1 cellular context compared by ENCODE assay signal in the genomic region with DNA sequence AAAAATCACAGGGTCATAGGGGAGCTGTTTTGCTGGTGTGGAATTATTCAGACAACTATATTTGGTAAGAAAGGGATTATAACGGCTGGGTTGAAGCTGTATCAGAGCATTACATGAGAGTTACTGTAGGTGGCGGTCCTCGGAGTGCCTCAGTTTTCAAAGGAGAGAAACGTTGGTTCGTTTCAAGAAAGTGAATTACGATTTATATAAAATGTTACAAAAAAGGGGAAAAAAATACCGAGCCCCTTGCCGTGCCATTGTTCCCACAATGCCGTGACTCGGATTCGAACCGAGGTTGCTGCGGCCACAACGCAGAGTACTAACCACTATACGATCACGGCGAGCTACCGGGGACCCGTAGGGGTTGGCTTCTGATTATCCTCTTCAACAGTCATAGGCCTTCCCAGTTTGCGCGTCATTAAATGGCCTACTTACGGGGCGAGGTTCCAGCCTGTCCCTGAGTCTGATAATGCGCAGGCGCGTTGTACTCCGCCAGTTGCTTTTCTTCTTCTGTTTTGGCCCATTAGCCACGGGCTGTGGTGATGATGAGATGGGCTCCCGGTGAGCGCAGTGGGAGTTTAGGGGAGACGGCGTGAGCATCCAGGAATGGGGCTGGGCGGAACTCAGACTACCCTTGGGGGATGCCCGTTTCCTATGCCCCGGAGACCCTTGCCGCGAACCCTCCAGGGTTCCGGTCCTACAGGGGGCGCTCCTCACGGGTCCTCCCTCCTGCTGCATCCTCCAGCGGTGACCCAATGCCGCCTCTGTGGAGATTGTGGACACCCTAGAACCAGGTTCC.
TF ChIP-seq lines count a peak whose summit lies in the region.

No MANE protein-coding gene starts in this region.

TF ChIP-seq in HepG2, 621 proteins besides CTCF, POLR2A, EP300 and RAD21 (continued from another document and continues in another):
- TF ChIP-seq, protein P1, sequence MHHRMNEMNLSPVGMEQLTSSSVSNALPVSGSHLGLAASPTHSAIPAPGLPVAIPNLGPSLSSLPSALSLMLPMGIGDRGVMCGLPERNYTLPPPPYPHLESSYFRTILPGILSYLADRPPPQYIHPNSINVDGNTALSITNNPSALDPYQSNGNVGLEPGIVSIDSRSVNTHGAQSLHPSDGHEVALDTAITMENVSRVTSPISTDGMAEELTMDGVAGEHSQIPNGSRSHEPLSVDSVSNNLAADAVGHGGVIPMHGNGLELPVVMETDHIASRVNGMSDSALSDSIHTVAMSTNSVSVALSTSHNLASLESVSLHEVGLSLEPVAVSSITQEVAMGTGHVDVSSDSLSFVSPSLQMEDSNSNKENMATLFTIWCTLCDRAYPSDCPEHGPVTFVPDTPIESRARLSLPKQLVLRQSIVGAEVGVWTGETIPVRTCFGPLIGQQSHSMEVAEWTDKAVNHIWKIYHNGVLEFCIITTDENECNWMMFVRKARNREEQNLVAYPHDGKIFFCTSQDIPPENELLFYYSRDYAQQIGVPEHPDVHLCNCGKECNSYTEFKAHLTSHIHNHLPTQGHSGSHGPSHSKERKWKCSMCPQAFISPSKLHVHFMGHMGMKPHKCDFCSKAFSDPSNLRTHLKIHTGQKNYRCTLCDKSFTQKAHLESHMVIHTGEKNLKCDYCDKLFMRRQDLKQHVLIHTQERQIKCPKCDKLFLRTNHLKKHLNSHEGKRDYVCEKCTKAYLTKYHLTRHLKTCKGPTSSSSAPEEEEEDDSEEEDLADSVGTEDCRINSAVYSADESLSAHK (CRISPR knock-in tag; IDR thresholded peaks at IDR 0.05; ENCODE audit: borderline replicate concordance): no peak
- TF ChIP-seq U2AF1 (optimal IDR thresholded peaks at IDR 0.05; ENCODE audit: low read depth, low read length) (no peak), ZNF264 (CRISPR knock-in tag; IDR thresholded peaks at IDR 0.05) (peak; percentile 52; the same call in 1 of the 2 replicates), ZNF607 (CRISPR knock-in tag; IDR thresholded peaks at IDR 0.05; ENCODE audit: borderline replicate concordance) (no peak; the same call in 1 of the 2 replicates), RCOR2 (CRISPR knock-in tag; IDR thresholded peaks at IDR 0.05) (0 out of 2 replicates have a peak, but pooled peaks have one; percentile 14), RBAK (CRISPR knock-in tag; IDR thresholded peaks at IDR 0.05) (no peak), NAIF1 (CRISPR knock-in tag; IDR thresholded peaks at IDR 0.05; ENCODE audit: borderline replicate concordance) (peak; percentile 72; the same call in 1 of the 2 replicates), ZNF572 (CRISPR knock-in tag; IDR thresholded peaks at IDR 0.05) (no peak), ZFP1 (CRISPR knock-in tag; IDR thresholded peaks at IDR 0.05) (peak; percentile 64; the same call in 1 of the 2 replicates), KLF12 (CRISPR knock-in tag; IDR thresholded peaks at IDR 0.05; ENCODE audit: borderline replicate concordance) (no peak; the same call in 1 of the 2 replicates), IKZF1 (IDR thresholded peaks at IDR 0.05) (no peak), ATF1 (CRISPR knock-in tag; IDR thresholded peaks at IDR 0.05) (peak; percentile 69), NFKB2 (CRISPR knock-in tag; IDR thresholded peaks at IDR 0.05; ENCODE audit: borderline replicate concordance) (peak; percentile 52; the same call in 1 of the 2 replicates), ZFP36L1 (CRISPR knock-in tag; IDR thresholded peaks at IDR 0.05) (no peak), ZNF816 (CRISPR knock-in tag; IDR thresholded peaks at IDR 0.05; ENCODE audit: borderline replicate concordance) (peak; percentile 70), BCL6 (CRISPR knock-in tag; IDR thresholded peaks at IDR 0.05) (0 out of 2 replicates have a peak, but pooled peaks have one; percentile 34), NR2F6 (IDR thresholded peaks at IDR 0.05) (no peak), NR2F6 (CRISPR knock-in tag; IDR thresholded peaks at IDR 0.05) (peak; percentile 44; the same call in 1 of the 2 replicates), KLF6 (CRISPR knock-in tag; IDR thresholded peaks at IDR 0.05) (no peak), ZSCAN30 (CRISPR knock-in tag; IDR thresholded peaks at IDR 0.05) (no peak), MTF1 (CRISPR knock-in tag; IDR thresholded peaks at IDR 0.05) (no peak), MAF1 (CRISPR knock-in tag; IDR thresholded peaks at IDR 0.05; ENCODE audit: borderline replicate concordance) (peak; percentile 99), TEAD3 (CRISPR knock-in tag; optimal IDR thresholded peaks at IDR 0.05; ENCODE audit: borderline replicate concordance) (peak; percentile 55), SRY (CRISPR knock-in tag; IDR thresholded peaks at IDR 0.05) (0 out of 2 replicates have a peak, but pooled peaks have one; percentile 13), ZNF225 (CRISPR knock-in tag; IDR thresholded peaks at IDR 0.05) (no peak), ZNF672 (CRISPR knock-in tag; IDR thresholded peaks at IDR 0.05) (no peak), NPAS2 (CRISPR knock-in tag; IDR thresholded peaks at IDR 0.05; ENCODE audit: borderline replicate concordance) (no peak), NFATC3 (CRISPR knock-in tag; IDR thresholded peaks at IDR 0.05) (no peak), MEIS1 (CRISPR knock-in tag; IDR thresholded peaks at IDR 0.05; ENCODE audit: borderline replicate concordance) (no peak), TBX3 (IDR thresholded peaks at IDR 0.05; ENCODE audit: borderline replicate concordance) (no peak), ZNF552 (CRISPR knock-in tag; IDR thresholded peaks at IDR 0.05; ENCODE audit: borderline replicate concordance) (no peak), DMAP1 (CRISPR knock-in tag; IDR thresholded peaks at IDR 0.05) (peak; percentile 51)
- TF ChIP-seq, protein P2, sequence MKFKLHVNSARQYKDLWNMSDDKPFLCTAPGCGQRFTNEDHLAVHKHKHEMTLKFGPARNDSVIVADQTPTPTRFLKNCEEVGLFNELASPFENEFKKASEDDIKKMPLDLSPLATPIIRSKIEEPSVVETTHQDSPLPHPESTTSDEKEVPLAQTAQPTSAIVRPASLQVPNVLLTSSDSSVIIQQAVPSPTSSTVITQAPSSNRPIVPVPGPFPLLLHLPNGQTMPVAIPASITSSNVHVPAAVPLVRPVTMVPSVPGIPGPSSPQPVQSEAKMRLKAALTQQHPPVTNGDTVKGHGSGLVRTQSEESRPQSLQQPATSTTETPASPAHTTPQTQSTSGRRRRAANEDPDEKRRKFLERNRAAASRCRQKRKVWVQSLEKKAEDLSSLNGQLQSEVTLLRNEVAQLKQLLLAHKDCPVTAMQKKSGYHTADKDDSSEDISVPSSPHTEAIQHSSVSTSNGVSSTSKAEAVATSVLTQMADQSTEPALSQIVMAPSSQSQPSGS (CRISPR knock-in tag; IDR thresholded peaks at IDR 0.05): peak; percentile 81
- TF ChIP-seq, protein P3, sequence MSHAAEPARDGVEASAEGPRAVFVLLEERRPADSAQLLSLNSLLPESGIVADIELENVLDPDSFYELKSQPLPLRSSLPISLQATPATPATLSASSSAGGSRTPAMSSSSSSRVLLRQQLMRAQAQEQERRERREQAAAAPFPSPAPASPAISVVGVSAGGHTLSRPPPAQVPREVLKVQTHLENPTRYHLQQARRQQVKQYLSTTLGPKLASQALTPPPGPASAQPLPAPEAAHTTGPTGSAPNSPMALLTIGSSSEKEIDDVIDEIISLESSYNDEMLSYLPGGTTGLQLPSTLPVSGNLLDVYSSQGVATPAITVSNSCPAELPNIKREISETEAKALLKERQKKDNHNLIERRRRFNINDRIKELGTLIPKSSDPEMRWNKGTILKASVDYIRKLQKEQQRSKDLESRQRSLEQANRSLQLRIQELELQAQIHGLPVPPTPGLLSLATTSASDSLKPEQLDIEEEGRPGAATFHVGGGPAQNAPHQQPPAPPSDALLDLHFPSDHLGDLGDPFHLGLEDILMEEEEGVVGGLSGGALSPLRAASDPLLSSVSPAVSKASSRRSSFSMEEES (CRISPR knock-in tag; IDR thresholded peaks at IDR 0.05): no peak
- TF ChIP-seq, protein P4, sequence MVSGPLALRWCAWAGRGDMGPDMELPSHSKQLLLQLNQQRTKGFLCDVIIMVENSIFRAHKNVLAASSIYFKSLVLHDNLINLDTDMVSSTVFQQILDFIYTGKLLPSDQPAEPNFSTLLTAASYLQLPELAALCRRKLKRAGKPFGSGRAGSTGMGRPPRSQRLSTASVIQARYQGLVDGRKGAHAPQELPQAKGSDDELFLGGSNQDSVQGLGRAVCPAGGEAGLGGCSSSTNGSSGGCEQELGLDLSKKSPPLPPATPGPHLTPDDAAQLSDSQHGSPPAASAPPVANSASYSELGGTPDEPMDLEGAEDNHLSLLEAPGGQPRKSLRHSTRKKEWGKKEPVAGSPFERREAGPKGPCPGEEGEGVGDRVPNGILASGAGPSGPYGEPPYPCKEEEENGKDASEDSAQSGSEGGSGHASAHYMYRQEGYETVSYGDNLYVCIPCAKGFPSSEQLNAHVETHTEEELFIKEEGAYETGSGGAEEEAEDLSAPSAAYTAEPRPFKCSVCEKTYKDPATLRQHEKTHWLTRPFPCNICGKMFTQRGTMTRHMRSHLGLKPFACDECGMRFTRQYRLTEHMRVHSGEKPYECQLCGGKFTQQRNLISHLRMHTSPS (CRISPR knock-in tag; IDR thresholded peaks at IDR 0.05; ENCODE audit: low read depth): peak; percentile 58; the same call in 1 of the 2 replicates
- TF ChIP-seq, protein P5, sequence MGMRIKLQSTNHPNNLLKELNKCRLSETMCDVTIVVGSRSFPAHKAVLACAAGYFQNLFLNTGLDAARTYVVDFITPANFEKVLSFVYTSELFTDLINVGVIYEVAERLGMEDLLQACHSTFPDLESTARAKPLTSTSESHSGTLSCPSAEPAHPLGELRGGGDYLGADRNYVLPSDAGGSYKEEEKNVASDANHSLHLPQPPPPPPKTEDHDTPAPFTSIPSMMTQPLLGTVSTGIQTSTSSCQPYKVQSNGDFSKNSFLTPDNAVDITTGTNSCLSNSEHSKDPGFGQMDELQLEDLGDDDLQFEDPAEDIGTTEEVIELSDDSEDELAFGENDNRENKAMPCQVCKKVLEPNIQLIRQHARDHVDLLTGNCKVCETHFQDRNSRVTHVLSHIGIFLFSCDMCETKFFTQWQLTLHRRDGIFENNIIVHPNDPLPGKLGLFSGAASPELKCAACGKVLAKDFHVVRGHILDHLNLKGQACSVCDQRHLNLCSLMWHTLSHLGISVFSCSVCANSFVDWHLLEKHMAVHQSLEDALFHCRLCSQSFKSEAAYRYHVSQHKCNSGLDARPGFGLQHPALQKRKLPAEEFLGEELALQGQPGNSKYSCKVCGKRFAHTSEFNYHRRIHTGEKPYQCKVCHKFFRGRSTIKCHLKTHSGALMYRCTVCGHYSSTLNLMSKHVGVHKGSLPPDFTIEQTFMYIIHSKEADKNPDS (CRISPR knock-in tag; IDR thresholded peaks at IDR 0.05): peak; percentile 93
- TF ChIP-seq, protein P6, sequence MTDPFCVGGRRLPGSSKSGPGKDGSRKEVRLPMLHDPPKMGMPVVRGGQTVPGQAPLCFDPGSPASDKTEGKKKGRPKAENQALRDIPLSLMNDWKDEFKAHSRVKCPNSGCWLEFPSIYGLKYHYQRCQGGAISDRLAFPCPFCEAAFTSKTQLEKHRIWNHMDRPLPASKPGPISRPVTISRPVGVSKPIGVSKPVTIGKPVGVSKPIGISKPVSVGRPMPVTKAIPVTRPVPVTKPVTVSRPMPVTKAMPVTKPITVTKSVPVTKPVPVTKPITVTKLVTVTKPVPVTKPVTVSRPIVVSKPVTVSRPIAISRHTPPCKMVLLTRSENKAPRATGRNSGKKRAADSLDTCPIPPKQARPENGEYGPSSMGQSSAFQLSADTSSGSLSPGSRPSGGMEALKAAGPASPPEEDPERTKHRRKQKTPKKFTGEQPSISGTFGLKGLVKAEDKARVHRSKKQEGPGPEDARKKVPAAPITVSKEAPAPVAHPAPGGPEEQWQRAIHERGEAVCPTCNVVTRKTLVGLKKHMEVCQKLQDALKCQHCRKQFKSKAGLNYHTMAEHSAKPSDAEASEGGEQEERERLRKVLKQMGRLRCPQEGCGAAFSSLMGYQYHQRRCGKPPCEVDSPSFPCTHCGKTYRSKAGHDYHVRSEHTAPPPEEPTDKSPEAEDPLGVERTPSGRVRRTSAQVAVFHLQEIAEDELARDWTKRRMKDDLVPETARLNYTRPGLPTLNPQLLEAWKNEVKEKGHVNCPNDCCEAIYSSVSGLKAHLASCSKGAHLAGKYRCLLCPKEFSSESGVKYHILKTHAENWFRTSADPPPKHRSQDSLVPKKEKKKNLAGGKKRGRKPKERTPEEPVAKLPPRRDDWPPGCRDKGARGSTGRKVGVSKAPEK (CRISPR knock-in tag; IDR thresholded peaks at IDR 0.05; ENCODE audit: borderline replicate concordance): no peak
- TF ChIP-seq, protein P7, sequence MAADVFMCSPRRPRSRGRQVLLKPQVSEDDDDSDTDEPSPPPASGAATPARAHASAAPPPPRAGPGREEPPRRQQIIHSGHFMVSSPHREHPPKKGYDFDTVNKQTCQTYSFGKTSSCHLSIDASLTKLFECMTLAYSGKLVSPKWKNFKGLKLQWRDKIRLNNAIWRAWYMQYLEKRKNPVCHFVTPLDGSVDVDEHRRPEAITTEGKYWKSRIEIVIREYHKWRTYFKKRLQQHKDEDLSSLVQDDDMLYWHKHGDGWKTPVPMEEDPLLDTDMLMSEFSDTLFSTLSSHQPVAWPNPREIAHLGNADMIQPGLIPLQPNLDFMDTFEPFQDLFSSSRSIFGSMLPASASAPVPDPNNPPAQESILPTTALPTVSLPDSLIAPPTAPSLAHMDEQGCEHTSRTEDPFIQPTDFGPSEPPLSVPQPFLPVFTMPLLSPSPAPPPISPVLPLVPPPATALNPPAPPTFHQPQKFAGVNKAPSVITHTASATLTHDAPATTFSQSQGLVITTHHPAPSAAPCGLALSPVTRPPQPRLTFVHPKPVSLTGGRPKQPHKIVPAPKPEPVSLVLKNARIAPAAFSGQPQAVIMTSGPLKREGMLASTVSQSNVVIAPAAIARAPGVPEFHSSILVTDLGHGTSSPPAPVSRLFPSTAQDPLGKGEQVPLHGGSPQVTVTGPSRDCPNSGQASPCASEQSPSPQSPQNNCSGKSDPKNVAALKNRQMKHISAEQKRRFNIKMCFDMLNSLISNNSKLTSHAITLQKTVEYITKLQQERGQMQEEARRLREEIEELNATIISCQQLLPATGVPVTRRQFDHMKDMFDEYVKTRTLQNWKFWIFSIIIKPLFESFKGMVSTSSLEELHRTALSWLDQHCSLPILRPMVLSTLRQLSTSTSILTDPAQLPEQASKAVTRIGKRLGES (CRISPR knock-in tag; IDR thresholded peaks at IDR 0.05; ENCODE audit: borderline replicate concordance): no peak
- TF ChIP-seq, protein P8, sequence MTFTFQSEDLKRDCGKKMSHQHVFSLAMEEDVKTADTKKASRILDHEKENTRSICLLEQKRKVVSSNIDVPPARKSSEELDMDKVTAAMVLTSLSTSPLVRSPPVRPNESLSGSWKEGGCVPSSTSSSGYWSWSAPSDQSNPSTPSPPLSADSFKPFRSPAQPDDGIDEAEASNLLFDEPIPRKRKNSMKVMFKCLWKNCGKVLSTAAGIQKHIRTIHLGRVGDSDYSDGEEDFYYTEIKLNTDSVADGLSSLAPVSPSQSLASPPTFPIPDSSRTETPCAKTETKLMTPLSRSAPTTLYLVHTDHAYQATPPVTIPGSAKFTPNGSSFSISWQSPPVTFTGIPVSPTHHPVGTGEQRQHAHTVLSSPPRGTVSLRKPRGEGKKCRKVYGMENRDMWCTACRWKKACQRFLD (CRISPR knock-in tag; IDR thresholded peaks at IDR 0.05; ENCODE audit: borderline replicate concordance): no peak
